Comparison of ENCODE assay signal across 6 cellular contexts in the genomic region with DNA sequence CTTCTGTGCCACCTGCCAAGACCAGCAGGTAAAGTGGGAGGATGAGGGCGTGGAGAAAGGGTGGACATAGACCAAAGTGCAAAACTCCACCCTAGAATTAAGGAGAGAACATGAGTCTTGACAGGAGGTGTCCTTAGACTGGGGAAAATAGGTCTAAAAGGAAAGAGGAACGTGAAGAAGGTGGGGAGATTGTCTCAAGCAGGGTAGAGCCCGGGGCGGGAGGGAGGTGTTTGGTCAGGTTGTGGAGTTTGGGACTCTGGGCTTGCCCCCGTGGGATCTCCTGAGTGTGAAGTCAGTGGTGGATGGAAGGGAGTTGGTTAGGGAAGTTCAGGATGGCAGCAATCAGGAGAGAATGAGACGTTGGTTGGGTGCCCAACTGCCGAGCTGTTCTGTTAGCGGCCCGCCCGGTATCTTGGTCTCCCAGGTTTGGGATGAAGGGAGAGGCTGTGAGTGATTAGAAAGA. TPM values are rescaled to one million over a fixed set of nuclear protein-coding genes. Genes with fewer than 3 reads are reported as not detected.
A peak's percentile ranks its signal among the peaks of the same experiment; 100 is the strongest.
DNase-seq lines count a peak whose midpoint lies in the region; ATAC-seq and TF ChIP-seq lines count a peak whose summit lies in the region.

No MANE protein-coding gene starts in this region.

- peaks cover 7 to 10% of the 10 kb centered on the region in 2 donors for H3K36me3 Mint-ChIP-seq in CD14-positive monocyte

- DNase-seq in CD14-positive monocyte (ENCODE audit: low spot score) (no peak), left lung (no peak)

- ATAC-seq in left lung, result no peak
- no peak for ATAC-seq in GM21390 (IDR thresholded peaks at IDR 0.05; ENCODE audit: unreplicated experiment)
- no peak for ATAC-seq in HG02852 (IDR thresholded peaks at IDR 0.05; ENCODE audit: unreplicated experiment)
- no peak for ATAC-seq in HG03139 (IDR thresholded peaks at IDR 0.05; ENCODE audit: unreplicated experiment)

- H3K4me3 Mint-ChIP-seq in CD14-positive monocyte, result peak overlapping the region; percentile 97 to 99

- H3K4me1 Mint-ChIP-seq in CD14-positive monocyte, result peaks cover 64% of the 10 kb centered on the region

- H3K27me3 ChIP-seq in left lung, result no peaks in the 10 kb centered on the region

- peak overlapping the region; percentile 67 for H3K27ac ChIP-seq in VCaP
- peak overlapping the region; percentile 89 to 90 for H3K27ac ChIP-seq in left lung

- no peak for TF ChIP-seq CTCF in CD14-positive monocyte (IDR thresholded peaks at IDR 0.05)
- no peak for TF ChIP-seq CTCF in VCaP (conservative IDR thresholded peaks at IDR 0.05)
- no peak for TF ChIP-seq CTCF in left lung (IDR thresholded peaks at IDR 0.05)

- no peaks in the 10 kb centered on the region for H3K9me3 Mint-ChIP-seq in CD14-positive monocyte

- peak overlapping the region; percentile 65 to 77 for H3K4me3 ChIP-seq in left lung

- peaks cover 25 to 67% of the 10 kb centered on the region in 2 donors for H3K4me1 ChIP-seq in left lung

- H3K27me3 Mint-ChIP-seq in CD14-positive monocyte (ENCODE audit: low read depth in 3 of 3), result peaks cover 0 to 3% (median 1%) of the 10 kb centered on the region in 3 donors

- H3K9me3 ChIP-seq in left lung, result no peaks in the 10 kb centered on the region

- intact Hi-C loops in CD14-positive monocyte (cut with micrococcal nuclease), result loop anchor here in 1 of 2 donors (5.0 kb wide), 1 partner anchor 36 kb away; a partner anchor contains a TSS
- intact Hi-C loops in left lung (cut with DNase I), result no loop called here

- peak overlapping the region; percentile 85 to 99 (median 94) for H3K27ac Mint-ChIP-seq in CD14-positive monocyte

- H3K36me3 ChIP-seq in left lung, result no peaks in the 10 kb centered on the region

RNA-seq across cellular contexts. Expression of a gene that starts 0.4 kb away (rescaled TPM):
- polyA plus RNA-seq in CD14-positive monocyte, result 10 to 100 TPM; 16.0 to 21.4 TPM
- total RNA-seq in left lung, result 10 to 100 TPM; 30.6 to 36.7 TPM

RNA-seq across cellular contexts. Expression of a gene that starts 3.7 kb away (rescaled TPM):
- 10 to 100 TPM; 39.5 to 47.1 TPM for polyA plus RNA-seq in CD14-positive monocyte
- total RNA-seq in left lung, result 10 to 100 TPM; 27.3 to 31.0 TPM

RNA-seq across cellular contexts. Expression of a gene that starts 34.5 kb away (rescaled TPM):
- under 1 TPM; 0.40 to 0.54 TPM for polyA plus RNA-seq in CD14-positive monocyte
- 1 to 10 TPM in 1 of 2 donors, under 1 TPM in 1; 0.99 to 1.8 TPM for total RNA-seq in left lung

RNA-seq across cellular contexts. Expression of a gene that starts 35.3 kb away (rescaled TPM):
- 1 to 10 TPM; 4.1 to 4.7 TPM for polyA plus RNA-seq in CD14-positive monocyte
- 10 to 100 TPM; 34.1 to 40.3 TPM for total RNA-seq in left lung

RNA-seq across cellular contexts. Expression of a gene that starts 42.5 kb away (rescaled TPM):
- polyA plus RNA-seq in CD14-positive monocyte, result 10 to 100 TPM; 48.5 to 63.0 TPM
- total RNA-seq in left lung, result 100 to 1,000 TPM; 116 to 175 TPM
